Comparison of ENCODE assay signal across 18 cellular contexts in the genomic region with DNA sequence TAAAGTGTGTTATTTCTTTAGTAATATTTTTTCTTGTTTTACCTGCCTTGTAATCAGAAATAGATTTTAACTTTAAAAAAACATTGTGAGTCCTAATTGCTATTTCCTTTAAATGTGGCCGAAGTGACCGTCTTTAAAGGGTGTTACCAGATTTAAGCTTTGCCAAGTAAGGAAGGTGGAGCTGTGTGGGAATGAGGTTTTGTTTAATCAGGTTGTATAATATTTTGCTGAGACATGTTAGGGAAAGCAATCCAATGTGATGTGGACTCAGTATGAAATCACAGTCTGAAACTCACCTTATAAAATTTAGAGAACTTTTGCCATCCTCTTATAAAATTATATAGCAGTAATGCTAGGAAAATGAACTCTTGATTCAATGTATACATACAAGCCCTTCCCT.
"Had no signal": no experiment of that assay in that cellular context is flagged by ENCODE, and none has a peak within 500 bp of the region (broad histone marks: within the 10 kb centered on the region; RNA-seq: fewer than 3 reads in every experiment).

No MANE protein-coding gene starts in this region.

- H3K27ac ChIP-seq: esophagus muscularis mucosa, gastroesophageal sphincter, parathyroid adenoma, prostate gland, right lobe of liver, testis, tibial nerve had no signal

- H3K4me1 ChIP-seq: esophagus muscularis mucosa, parathyroid adenoma, prostate gland, right lobe of liver, testis, tibial nerve had no signal

- H3K36me3 ChIP-seq: esophagus muscularis mucosa, gastroesophageal sphincter, prostate gland, right lobe of liver, tibial nerve had no signal

- DNase-seq: cerebellar nuclear complex; dermis blood vessel endothelial cell; endodermal cell; glutamatergic neuron; kidney; left cardiac atrium; naive B cell; occipital lobe; right lobe of liver; stimulated activated CD4-positive, alpha-beta T cell treated with anti-CD3 and anti-CD28 coated beads, Interleukin-4, amount 100 ng/mL, for 1 hour; testis had no signal

- H3K27me3 ChIP-seq: esophagus muscularis mucosa, gastroesophageal sphincter, right lobe of liver, testis, tibial nerve had no signal

- H3K9me3 ChIP-seq: esophagus muscularis mucosa, gastroesophageal sphincter, prostate gland, right lobe of liver, testis, tibial nerve had no signal

- ATAC-seq: gastroesophageal sphincter; left cardiac atrium; right lobe of liver; stimulated activated memory B cell treated with anti-CD40 and anti-IgM and Interleukin-4, amounts not matched to agents 10 μg/mL and 1 μg/mL and 100 μg/mL, for 72 hours had no signal

- H3K4me3 ChIP-seq: esophagus muscularis mucosa, gastroesophageal sphincter, prostate gland, right lobe of liver, testis, tibial nerve had no signal

- FAIRE-seq: endothelial cell of umbilical vein, kidney had no signal
